In genomic region chr2:172465417-172466334, GRCh38 we compare ENCODE assay signal across 8 cellular contexts. TPM values are rescaled to one million over a fixed set of nuclear protein-coding genes. Genes with fewer than 3 reads are reported as not detected.
DNase-seq lines count a peak whose midpoint lies in the region; ATAC-seq, FAIRE-seq and TF ChIP-seq lines count a peak whose summit lies in the region.

No MANE protein-coding gene starts in this region.

- no peak for FAIRE-seq in small intestine (lab: Jason Lieb, UNC)

- POLR2A ChIA-PET in AG04450 (lab: Yijun Ruan, JAX): no interaction called here

- ATAC-seq in GM18511 (IDR thresholded peaks at IDR 0.05; ENCODE audit: unreplicated experiment): no peak

- peaks cover 9 to 17% of the 10 kb centered on the region in 2 donors for H3K4me1 ChIP-seq in small intestine (ENCODE audit: control insufficient read depth in 2 of 2, insufficient read depth in 1 of 2, low read depth in 1 of 2, low read length in 1 of 2)

- TF ChIP-seq CTCF in AG04450 (IDR thresholded peaks at IDR 0.05; ENCODE audit: low read depth, low read length): peak; percentile 86
- TF ChIP-seq CTCF in GM20000 (IDR thresholded peaks at IDR 0.05; ENCODE audit: extremely low read depth, missing control alignments): peak; percentile 61

- WGBS in small intestine, 3 donors: 21 to 32% (median 28%) methylated on average over 24 of the region's 24 CpGs

- no peak overlapping the region for H3K27ac ChIP-seq in AG04450 (ENCODE audit: low read depth, low read length)
- peak overlapping the region in 1 of 2 donors; percentile 65 for H3K27ac ChIP-seq in small intestine (ENCODE audit: low read depth in 1 of 2, low read length in 1 of 2)

- CTCF ChIA-PET in AG04450 (lab: Charles Lee): interaction anchor here (0.6 to 6.1 kb wide), 40 partner anchors 8 to 946 kb away, joined by 3 to 88 read pairs (median 4); no protein-coding TSS in a partner anchor

- no peaks in the 10 kb centered on the region for H3K9me3 ChIP-seq in AG04450 (ENCODE audit: control insufficient read depth, insufficient read depth, low read length)
- H3K9me3 ChIP-seq in small intestine (ENCODE audit: control insufficient read depth, low read depth): no peaks in the 10 kb centered on the region

- no peaks in the 10 kb centered on the region for H3K27me3 ChIP-seq in AG04450 (ENCODE audit: control insufficient read depth, insufficient read depth, low read length)
- H3K27me3 ChIP-seq in small intestine (ENCODE audit: control insufficient read depth in 2 of 2, insufficient read depth in 2 of 2, low read length in 2 of 2): no peaks in the 10 kb centered on the region

- peaks cover 0 to 2% of the 10 kb centered on the region in 2 donors for H3K36me3 ChIP-seq in small intestine (ENCODE audit: control insufficient read depth in 2 of 2, insufficient read depth in 2 of 2, low read length in 2 of 2)

- DNase-seq in AG04450 (ENCODE audit: low read depth, low spot score): peak; percentile 72
- peak; percentile 51 for DNase-seq in GM20000 (ENCODE audit: low spot score)
- peak; percentile 22 for DNase-seq in NCI-H2081 treated with DMSO at 0.1 percent for 48 hours (lab: John Stamatoyannopoulos, UW)
- peak; percentile 59 for DNase-seq in T1000 (lab: John Stamatoyannopoulos, UW)
- DNase-seq in astrocyte of the hippocampus (ENCODE audit: low read depth, low spot score): peak; percentile 87
- peak in 32 of 51 donors; percentile 5 to 79 (median 38) for DNase-seq in hypothalamus (lab: John Stamatoyannopoulos, UW)
- DNase-seq in small intestine: peak; percentile 83

- H3K4me3 ChIP-seq in AG04450 (ENCODE audit: low read depth, low read length) (peak overlapping the region; percentile 44), small intestine (ENCODE audit: low read depth in 1 of 2, low read length in 2 of 2) (no peak overlapping the region)

RNA-seq across cellular contexts. Expression of gene ITGA6, which starts 38.3 kb away (rescaled TPM):
- polyA plus RNA-seq in AG04450 (2011; rRNA removed): 14.8 and 17.9 TPM in 2 replicates
- 19.8 and 20.8 TPM in 2 replicates for polyA minus RNA-seq in AG04450 (2011; rRNA and poly(A)+ RNA removed)
- polyA plus RNA-seq in small intestine: 10 to 100 TPM; 33.2 to 81.0 (median 37.1) TPM

Comparison
In these comparisons a context has a peak if more than half of its experiments do, and no peak if none do; other contexts are left out.
1. DNase-seq: peak in every context shown above with its lines; median percentile 87 in astrocyte of the hippocampus; 83 in small intestine; 72 in AG04450; 59 in T1000; 51 in GM20000; 38 in hypothalamus; 22 in NCI-H2081 treated with DMSO at 0.1 percent for 48 hours.